1 cellular context compared by ENCODE assay signal in the genomic region with DNA sequence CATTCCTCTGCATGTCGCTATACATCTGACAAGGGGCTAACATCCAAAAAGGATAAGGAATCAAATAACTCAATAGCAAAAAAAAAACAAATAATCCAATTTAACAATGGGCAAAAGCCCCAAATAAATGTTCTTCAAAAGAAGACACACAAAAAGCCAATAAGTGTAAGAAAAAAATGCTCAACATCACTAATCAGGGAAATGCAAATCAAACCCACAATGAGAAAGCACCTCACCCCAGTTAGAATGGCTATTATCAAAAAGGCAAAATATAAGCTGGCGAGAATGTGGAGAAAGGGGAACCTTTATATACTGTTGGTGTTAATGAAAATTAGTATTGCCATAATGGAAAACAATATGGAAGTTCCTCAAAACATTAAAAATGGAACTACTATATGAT.
TF ChIP-seq lines count a peak whose summit lies in the region.

No MANE protein-coding gene starts in this region.

TF ChIP-seq in GM12878, 131 proteins besides CTCF, POLR2A, EP300 and RAD21 (continued from another document):
- TF ChIP-seq, protein P1, sequence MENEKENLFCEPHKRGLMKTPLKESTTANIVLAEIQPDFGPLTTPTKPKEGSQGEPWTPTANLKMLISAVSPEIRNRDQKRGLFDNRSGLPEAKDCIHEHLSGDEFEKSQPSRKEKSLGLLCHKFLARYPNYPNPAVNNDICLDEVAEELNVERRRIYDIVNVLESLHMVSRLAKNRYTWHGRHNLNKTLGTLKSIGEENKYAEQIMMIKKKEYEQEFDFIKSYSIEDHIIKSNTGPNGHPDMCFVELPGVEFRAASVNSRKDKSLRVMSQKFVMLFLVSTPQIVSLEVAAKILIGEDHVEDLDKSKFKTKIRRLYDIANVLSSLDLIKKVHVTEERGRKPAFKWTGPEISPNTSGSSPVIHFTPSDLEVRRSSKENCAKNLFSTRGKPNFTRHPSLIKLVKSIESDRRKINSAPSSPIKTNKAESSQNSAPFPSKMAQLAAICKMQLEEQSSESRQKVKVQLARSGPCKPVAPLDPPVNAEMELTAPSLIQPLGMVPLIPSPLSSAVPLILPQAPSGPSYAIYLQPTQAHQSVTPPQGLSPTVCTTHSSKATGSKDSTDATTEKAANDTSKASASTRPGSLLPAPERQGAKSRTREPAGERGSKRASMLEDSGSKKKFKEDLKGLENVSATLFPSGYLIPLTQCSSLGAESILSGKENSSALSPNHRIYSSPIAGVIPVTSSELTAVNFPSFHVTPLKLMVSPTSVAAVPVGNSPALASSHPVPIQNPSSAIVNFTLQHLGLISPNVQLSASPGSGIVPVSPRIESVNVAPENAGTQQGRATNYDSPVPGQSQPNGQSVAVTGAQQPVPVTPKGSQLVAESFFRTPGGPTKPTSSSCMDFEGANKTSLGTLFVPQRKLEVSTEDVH (IDR thresholded peaks at IDR 0.05; ENCODE audit: low read depth, partially characterized antibody): no peak
- TF ChIP-seq ZNF207 (IDR thresholded peaks at IDR 0.05; ENCODE audit: borderline replicate concordance): no peak
- no peak for TF ChIP-seq SIX5 (IDR thresholded peaks at IDR 0.05; ENCODE audit: low read depth, low read length, severe bottlenecking)
- no peak for TF ChIP-seq BHLHE40 (IDR thresholded peaks at IDR 0.05; ENCODE audit: borderline replicate concordance in 1 of 2, low read depth in 2 of 2, low read length in 1 of 2)
- no peak for TF ChIP-seq SUPT20H (IDR thresholded peaks at IDR 0.05; ENCODE audit: borderline replicate concordance, control insufficient read depth, low read depth, low read length)
- no peak for TF ChIP-seq ZBED1 (IDR thresholded peaks at IDR 0.05; ENCODE audit: borderline replicate concordance)
- peak in 1 of 2 experiments; percentile 24; a peak in 1 of 4 replicates for TF ChIP-seq IKZF2 (IDR thresholded peaks at IDR 0.05)
- TF ChIP-seq ZNF384 (IDR thresholded peaks at IDR 0.05; ENCODE audit: borderline replicate concordance, low read depth, low read length): peak; percentile 60
- TF ChIP-seq ZNF622 (IDR thresholded peaks at IDR 0.05): no peak
- TF ChIP-seq SMAD5 (IDR thresholded peaks at IDR 0.05; ENCODE audit: low read depth): no peak
- no peak for TF ChIP-seq SIN3A (IDR thresholded peaks at IDR 0.05; ENCODE audit: low read depth, low read length)
